Comparison of ENCODE assay signal across 10 cellular contexts in genomic region chr17:429589-429988, GRCh38. TPM values are rescaled to one million over a fixed set of nuclear protein-coding genes. Genes with fewer than 3 reads are reported as not detected.
"Had no signal": no experiment of that assay in that cellular context is flagged by ENCODE, and none has a peak within 500 bp of the region (broad histone marks: within the 10 kb centered on the region; RNA-seq: fewer than 3 reads in every experiment).

No MANE protein-coding gene starts in this region.

- H3K4me2 ChIP-seq: KMS-11 had no signal

- DNase-seq: IMR-90, KBM-7, KG1 had no signal

- FAIRE-seq: HepG2, HTR-8/SVneo, K562 had no signal

- H3K4me3 ChIP-seq: K562 had no signal

- H3K27me3 Mint-ChIP-seq: IgD-negative memory B cell had no signal

- H3K4me1 Mint-ChIP-seq: IgD-negative memory B cell had no signal

- ATAC-seq: HepG2, K562 had no signal

- H3K4me3 Mint-ChIP-seq: IgD-negative memory B cell had no signal

- H3K27ac ChIP-seq: HL-60, KMS-11 had no signal

- H3K9ac ChIP-seq: KMS-11 had no signal

- H3K27ac Mint-ChIP-seq: IgD-negative memory B cell had no signal

- H3K36me3 Mint-ChIP-seq: IgD-negative memory B cell had no signal

RNA-seq across cellular contexts. Expression of gene RFLNB, which starts 16.1 kb away (rescaled TPM):
- total RNA-seq: HT-29 had no signal
